1 cellular context compared by ENCODE assay signal in genomic region chr19:7214329-7215089, GRCh38.
TF ChIP-seq lines count a peak whose summit lies in the region.

No MANE protein-coding gene starts in this region.

TF ChIP-seq in HepG2, 621 proteins besides CTCF, POLR2A, EP300 and RAD21 (continued from another document and continues in another):
- TF ChIP-seq ZNF501 (CRISPR knock-in tag; IDR thresholded peaks at IDR 0.05) (peak; percentile 49; the same call in 1 of the 2 replicates), RXRA (CRISPR knock-in tag; IDR thresholded peaks at IDR 0.05) (no peak; the same call in 1 of the 2 replicates), MBD4 (IDR thresholded peaks at IDR 0.05; ENCODE audit: borderline replicate concordance, low read length) (no peak), ZNF83 (CRISPR knock-in tag; IDR thresholded peaks at IDR 0.05; ENCODE audit: borderline replicate concordance) (no peak), SPEN (CRISPR knock-in tag; IDR thresholded peaks at IDR 0.05; ENCODE audit: low read depth) (no peak), RCOR2 (CRISPR knock-in tag; IDR thresholded peaks at IDR 0.05) (peak; percentile 87), ATF3 (CRISPR knock-in tag; IDR thresholded peaks at IDR 0.05) (no peak), SNAPC2 (CRISPR knock-in tag; IDR thresholded peaks at IDR 0.05) (peak; percentile 73; the same call in 1 of the 2 replicates), ZUFSP (CRISPR knock-in tag; IDR thresholded peaks at IDR 0.05; ENCODE audit: borderline replicate concordance) (no peak), SALL2 (CRISPR knock-in tag; IDR thresholded peaks at IDR 0.05) (no peak; the same call in 1 of the 2 replicates), PBX2 (CRISPR knock-in tag; IDR thresholded peaks at IDR 0.05) (no peak), SATB2 (CRISPR knock-in tag; IDR thresholded peaks at IDR 0.05) (no peak), NFE2L1 (CRISPR knock-in tag; IDR thresholded peaks at IDR 0.05; ENCODE audit: borderline replicate concordance) (no peak), NR0B2 (CRISPR knock-in tag; IDR thresholded peaks at IDR 0.05) (no peak), TP53 (CRISPR knock-in tag; conservative IDR thresholded peaks at IDR 0.05) (no peak), ZNF784 (CRISPR knock-in tag; IDR thresholded peaks at IDR 0.05; ENCODE audit: borderline replicate concordance) (no peak), MAFF (IDR thresholded peaks at IDR 0.05; ENCODE audit: low read depth, low read length) (no peak), SIX4 (CRISPR knock-in tag; IDR thresholded peaks at IDR 0.05) (no peak), ZNF292 (CRISPR knock-in tag; IDR thresholded peaks at IDR 0.05; ENCODE audit: borderline replicate concordance, low read depth) (peak; percentile 8; the same call in 1 of the 2 replicates), ZNF432 (CRISPR knock-in tag; IDR thresholded peaks at IDR 0.05; ENCODE audit: borderline replicate concordance) (no peak), EHMT2 (IDR thresholded peaks at IDR 0.05; ENCODE audit: borderline replicate concordance, low read depth, low read length) (no peak), POLR2AphosphoS2 (IDR thresholded peaks at IDR 0.05; ENCODE audit: low read depth, low read length) (no peak), HIVEP1 (CRISPR knock-in tag; IDR thresholded peaks at IDR 0.05) (no peak), SOX6 (IDR thresholded peaks at IDR 0.05) (no peak), SOX6 (CRISPR knock-in tag; IDR thresholded peaks at IDR 0.05) (peak; percentile 90), ZNF75D (CRISPR knock-in tag; IDR thresholded peaks at IDR 0.05; ENCODE audit: borderline replicate concordance) (no peak), FOXM1 (CRISPR knock-in tag; IDR thresholded peaks at IDR 0.05) (no peak), TEAD3 (CRISPR knock-in tag; optimal IDR thresholded peaks at IDR 0.05; ENCODE audit: borderline replicate concordance) (peak; percentile 84), ZHX2 (IDR thresholded peaks at IDR 0.05; ENCODE audit: low read depth) (no peak), ZHX2 (CRISPR knock-in tag; IDR thresholded peaks at IDR 0.05; ENCODE audit: borderline replicate concordance) (no peak), PCBP1 (IDR thresholded peaks at IDR 0.05; ENCODE audit: borderline replicate concordance, low read depth, low read length) (0 out of 2 replicates have a peak, but pooled peaks have one; percentile 55), MAF1 (CRISPR knock-in tag; IDR thresholded peaks at IDR 0.05; ENCODE audit: borderline replicate concordance) (no peak), ATRX (CRISPR knock-in tag; IDR thresholded peaks at IDR 0.05; ENCODE audit: borderline replicate concordance) (no peak), ZBTB49 (CRISPR knock-in tag; IDR thresholded peaks at IDR 0.05; ENCODE audit: borderline replicate concordance) (no peak), PAXIP1 (CRISPR knock-in tag; conservative IDR thresholded peaks at IDR 0.05) (peak; percentile 84; the same call in 1 of the 2 replicates), ETS1 (CRISPR knock-in tag; IDR thresholded peaks at IDR 0.05) (no peak), MAFG (CRISPR knock-in tag; IDR thresholded peaks at IDR 0.05) (no peak), ZNF549 (CRISPR knock-in tag; IDR thresholded peaks at IDR 0.05) (no peak), MXD3 (CRISPR knock-in tag; IDR thresholded peaks at IDR 0.05) (no peak), TOE1 (CRISPR knock-in tag; IDR thresholded peaks at IDR 0.05) (no peak), ZNF530 (CRISPR knock-in tag; IDR thresholded peaks at IDR 0.05; ENCODE audit: low read depth) (no peak)
